3 cellular contexts compared by ENCODE assay signal in genomic region chr2:33267043-33267442, GRCh38.
TF ChIP-seq lines count a peak whose summit lies in the region.

No MANE protein-coding gene starts in this region.

TF ChIP-seq in A549, 52 proteins besides CTCF, POLR2A, EP300 and RAD21 (continued from another document):
- TF ChIP-seq HES2 (IDR thresholded peaks at IDR 0.05) (no peak), JUNB (IDR thresholded peaks at IDR 0.05) (no peak), JUN (IDR thresholded peaks at IDR 0.05) (no peak), SMC3 (IDR thresholded peaks at IDR 0.05) (no peak), USF2 (IDR thresholded peaks at IDR 0.05) (no peak)

TF ChIP-seq in IMR-90, 13 proteins besides CTCF, POLR2A, EP300 and RAD21 (continued from another document):
- TF ChIP-seq MAFK (IDR thresholded peaks at IDR 0.05; ENCODE audit: low read depth, low read length) (no peak), RCOR1 (IDR thresholded peaks at IDR 0.05; ENCODE audit: insufficient replicate concordance, low read length) (no peak), CEBPB (IDR thresholded peaks at IDR 0.05; ENCODE audit: low read depth, low read length) (no peak), ELK1 (IDR thresholded peaks at IDR 0.05; ENCODE audit: borderline replicate concordance, low read depth, low read length) (no peak), NFE2L2 (IDR thresholded peaks at IDR 0.05; ENCODE audit: low read depth, low read length) (no peak), USF2 (IDR thresholded peaks at IDR 0.05; ENCODE audit: low read depth, low read length) (no peak), CHD1 (IDR thresholded peaks at IDR 0.05; ENCODE audit: low read depth, low read length) (no peak), MXI1 (IDR thresholded peaks at IDR 0.05; ENCODE audit: borderline replicate concordance, low read depth, low read length) (no peak), RFX5 (IDR thresholded peaks at IDR 0.05; ENCODE audit: low read depth, low read length) (no peak), BHLHE40 (IDR thresholded peaks at IDR 0.05; ENCODE audit: low read depth, low read length) (no peak)

TF ChIP-seq in GM23338, 12 proteins besides CTCF, POLR2A, EP300 and RAD21:
- TF ChIP-seq ETS1 (IDR thresholded peaks at IDR 0.05), result no peak
- no peak for TF ChIP-seq EZH2phosphoT487 (IDR thresholded peaks at IDR 0.05; ENCODE audit: unreplicated experiment)
- TF ChIP-seq EZH2 (IDR thresholded peaks at IDR 0.05; ENCODE audit: low read depth, unreplicated experiment), result no peak
- TF ChIP-seq JUNB (IDR thresholded peaks at IDR 0.05; ENCODE audit: unreplicated experiment), result no peak
- no peak for TF ChIP-seq REST (IDR thresholded peaks at IDR 0.05; ENCODE audit: unreplicated experiment)
- no peak for TF ChIP-seq ZNF331 (CRISPR knock-in tag; IDR thresholded peaks at IDR 0.05; ENCODE audit: low read depth)
- no peak for TF ChIP-seq STAT1 (IDR thresholded peaks at IDR 0.05; ENCODE audit: unreplicated experiment)
